ENCODE assay signal across 22 cellular contexts in genomic region chr14:67392728-67393314, GRCh38. TPM values are rescaled to one million over a fixed set of nuclear protein-coding genes. Genes with fewer than 3 reads are reported as not detected.
A peak's percentile ranks its signal among the peaks of the same experiment; 100 is the strongest.
DNase-seq lines count a peak whose midpoint lies in the region; ATAC-seq and TF ChIP-seq lines count a peak whose summit lies in the region.
"Had no signal": no experiment of that assay in that cellular context is flagged by ENCODE, and none has a peak within 500 bp of the region (broad histone marks: within the 10 kb centered on the region; RNA-seq: fewer than 3 reads in every experiment).

No MANE protein-coding gene starts in this region.

- TF ChIP-seq CTCF in DND-41 (IDR thresholded peaks at IDR 0.05; ENCODE audit: borderline replicate concordance, extremely low read depth, low read length, poor library complexity, severe bottlenecking), result no peak
- no peak for TF ChIP-seq CTCF in esophagus muscularis mucosa (IDR thresholded peaks at IDR 0.05)
- TF ChIP-seq CTCF in testis (IDR thresholded peaks at IDR 0.05), result no peak

- TF ChIP-seq EP300 in esophagus muscularis mucosa (IDR thresholded peaks at IDR 0.05), result no peak

- CTCF ChIA-PET in naive thymus-derived CD4-positive, alpha-beta T cell (lab: Charles Lee), result no interaction called here

- H3K9ac ChIP-seq in DND-41 (ENCODE audit: low read depth, low read length), result no peak overlapping the region

- no peak overlapping the region for H3K4me3 ChIP-seq in DND-41 (ENCODE audit: low read depth in 1 of 2, low read length in 2 of 2)
- no peak overlapping the region for H3K4me3 ChIP-seq in esophagus muscularis mucosa
- H3K4me3 ChIP-seq in naive thymus-derived CD4-positive, alpha-beta T cell (ENCODE audit: low read length), result no peak overlapping the region
- H3K4me3 ChIP-seq in testis, result no peak overlapping the region
- H3K4me3 ChIP-seq in effector memory CD4-positive, alpha-beta T cell (ENCODE audit: insufficient read depth, low read depth, low read length, poor library complexity, severe bottlenecking), result no peak overlapping the region
- H3K4me3 ChIP-seq: MG63, PC-9 had no signal

- H3K9me3 ChIP-seq in DND-41 (ENCODE audit: insufficient read depth, low read length, severe bottlenecking) (no peaks in the 10 kb centered on the region), esophagus muscularis mucosa (no peaks in the 10 kb centered on the region), testis (no peaks in the 10 kb centered on the region)
- H3K9me3 ChIP-seq in naive thymus-derived CD4-positive, alpha-beta T cell (ENCODE audit: control insufficient read depth in 2 of 3, low read length in 3 of 3), result no peaks in the 10 kb centered on the region
- no peaks in the 10 kb centered on the region for H3K9me3 ChIP-seq in effector memory CD4-positive, alpha-beta T cell (ENCODE audit: control insufficient read depth, low read length)
- H3K9me3 ChIP-seq: BE2C, MG63 had no signal

- TF ChIP-seq POLR2A in esophagus muscularis mucosa (IDR thresholded peaks at IDR 0.05; ENCODE audit: low read depth) (no peak), testis (IDR thresholded peaks at IDR 0.05) (no peak)

- H3K27ac ChIP-seq in DND-41 (ENCODE audit: low read length) (no peak overlapping the region), esophagus muscularis mucosa (replicated peaks in 1 of 4) (no peak overlapping the region), testis (no peak overlapping the region)
- H3K27ac ChIP-seq in naive thymus-derived CD4-positive, alpha-beta T cell (ENCODE audit: low read depth, low read length), result no peak overlapping the region
- H3K27ac ChIP-seq in effector memory CD4-positive, alpha-beta T cell (ENCODE audit: insufficient read depth, low read length, poor library complexity, severe bottlenecking), result no peak overlapping the region
- H3K27ac ChIP-seq: PC-9 had no signal

- peak overlapping the region in 1 of 9 donors; percentile 13 for H3K27ac Mint-ChIP-seq in naive thymus-derived CD4-positive, alpha-beta T cell

- peaks cover 0 to 10% (median 7%) of the 10 kb centered on the region in 5 donors for H3K36me3 Mint-ChIP-seq in naive thymus-derived CD4-positive, alpha-beta T cell

- H2AFZ ChIP-seq in DND-41 (ENCODE audit: low read depth, low read length), result 0 out of 2 replicates have a peak overlapping the region, but pooled peaks have one; percentile 27
- H2AFZ ChIP-seq: PC-9 had no signal

- no peaks in the 10 kb centered on the region for H3K27me3 ChIP-seq in DND-41 (ENCODE audit: insufficient read depth, low read length, poor library complexity)
- peaks cover 0 to 6% (median 0%) of the 10 kb centered on the region in 4 donors for H3K27me3 ChIP-seq in esophagus muscularis mucosa
- no peaks in the 10 kb centered on the region for H3K27me3 ChIP-seq in naive thymus-derived CD4-positive, alpha-beta T cell (ENCODE audit: control insufficient read depth in 2 of 2, insufficient read depth in 2 of 2, low read length in 2 of 2)
- H3K27me3 ChIP-seq in testis, result no peaks in the 10 kb centered on the region
- H3K27me3 ChIP-seq in effector memory CD4-positive, alpha-beta T cell (replicated peaks; ENCODE audit: control insufficient read depth, insufficient read depth, low read length, poor library complexity, severe bottlenecking), result no peaks in the 10 kb centered on the region
- H3K27me3 ChIP-seq: BE2C, MG63 had no signal

- H3K79me2 ChIP-seq in DND-41 (ENCODE audit: insufficient read depth, low read length), result no peaks in the 10 kb centered on the region

- WGBS in esophagus muscularis mucosa, result 96% methylated on average over 10 of the region's 17 CpGs
- WGBS in testis, 2 donors, result 78 to 91% methylated on average over 8 to 17 of the region's 17 CpGs

- DNase-seq in DND-41 (no peak), esophagus muscularis mucosa (ENCODE audit: extremely low spot score) (peak; percentile 87), testis (peak; percentile 76), DMS114 treated with DMSO at 0.1 percent for 48 hours (lab: John Stamatoyannopoulos, UW; ENCODE audit: unreplicated experiment) (no peak)
- no peak for DNase-seq in naive thymus-derived CD4-positive, alpha-beta T cell
- DNase-seq in effector memory CD4-positive, alpha-beta T cell, result no peak
- DNase-seq: 8988T, ACHN, BE2C, GOT3, KBM-7, MG63, NCI-H1105 treated with DMSO at 0.1 percent for 48 hours, NCI-H1694, NCI-H2029 treated with DMSO at 0.1 percent for 48 hours, NCI-H446 treated with DMSO at 0.1 percent for 48 hours, NCI-H526, NCI-H82, PC-9, Right ventricle myocardium superior had no signal

- H4K20me1 ChIP-seq in DND-41 (ENCODE audit: insufficient read depth, low read length), result no peaks in the 10 kb centered on the region

- POLR2A ChIA-PET in naive thymus-derived CD4-positive, alpha-beta T cell (lab: Charles Lee), result no interaction called here

- peaks cover 0 to 23% (median 17%) of the 10 kb centered on the region in 7 donors for H3K4me1 Mint-ChIP-seq in naive thymus-derived CD4-positive, alpha-beta T cell

- H3K36me3 ChIP-seq in DND-41 (ENCODE audit: insufficient read depth, low read length), result no peaks in the 10 kb centered on the region
- H3K36me3 ChIP-seq in esophagus muscularis mucosa, result no peaks in the 10 kb centered on the region
- H3K36me3 ChIP-seq in naive thymus-derived CD4-positive, alpha-beta T cell (ENCODE audit: control insufficient read depth in 2 of 3, insufficient read depth in 3 of 3, low read length in 3 of 3), result no peaks in the 10 kb centered on the region
- H3K36me3 ChIP-seq in testis (ENCODE audit: low read depth, missing control alignments), result no peaks in the 10 kb centered on the region
- H3K36me3 ChIP-seq in effector memory CD4-positive, alpha-beta T cell (ENCODE audit: control insufficient read depth, insufficient read depth, low read length), result no peaks in the 10 kb centered on the region
- H3K36me3 ChIP-seq: BE2C, MG63 had no signal

- ATAC-seq in DND-41 (ENCODE audit: insufficient read depth, low read depth) (no peak), GM18502 (IDR thresholded peaks at IDR 0.05; ENCODE audit: poor library complexity, unreplicated experiment) (no peak)
- ATAC-seq in naive thymus-derived CD4-positive, alpha-beta T cell, result peak; percentile 9
- ATAC-seq: HCT116 had no signal

- intact Hi-C loops in esophagus muscularis mucosa (cut with DNase I) (no loop called here), testis (cut with DNase I; ENCODE audit: low total_unique reads) (no loop called here)
- intact Hi-C loops in naive thymus-derived CD4-positive, alpha-beta T cell (cut with micrococcal nuclease), result no loop called here

- no peak overlapping the region for H3K4me3 Mint-ChIP-seq in naive thymus-derived CD4-positive, alpha-beta T cell

- H3K4me2 ChIP-seq in DND-41 (ENCODE audit: insufficient read depth, low read length), result no peak overlapping the region
- H3K4me2 ChIP-seq: PC-9 had no signal

- H3K27me3 Mint-ChIP-seq in naive thymus-derived CD4-positive, alpha-beta T cell, result no peaks in the 10 kb centered on the region

- no peaks in the 10 kb centered on the region for H3K4me1 ChIP-seq in DND-41 (ENCODE audit: insufficient read depth, low read length)
- H3K4me1 ChIP-seq in esophagus muscularis mucosa, result no peaks in the 10 kb centered on the region
- no peaks in the 10 kb centered on the region for H3K4me1 ChIP-seq in naive thymus-derived CD4-positive, alpha-beta T cell (ENCODE audit: control insufficient read depth in 2 of 2, insufficient read depth in 2 of 2, low read length in 2 of 2)
- H3K4me1 ChIP-seq in testis, result peaks cover 10% of the 10 kb centered on the region
- peaks cover 11% of the 10 kb centered on the region for H3K4me1 ChIP-seq in effector memory CD4-positive, alpha-beta T cell (ENCODE audit: control insufficient read depth, insufficient read depth, low read length, poor library complexity, severe bottlenecking)
- H3K4me1 ChIP-seq: BE2C had no signal

- H3K9me3 Mint-ChIP-seq in naive thymus-derived CD4-positive, alpha-beta T cell, result no peaks in the 10 kb centered on the region

RNA-seq across cellular contexts. Expression of gene PLEK2, which starts 19.1 kb away (rescaled TPM):
- total RNA-seq in esophagus muscularis mucosa (under 1 TPM in 3 of 4 donors, not detected in 1; 0.40 to 0.66 (median 0.65) TPM), testis (1 to 10 TPM; 4.2 to 5.7 TPM)
- 1 to 10 TPM in 3 of 5 experiments, under 1 TPM in 2; 0.36 to 2.8 (median 1.5) TPM for total RNA-seq in naive thymus-derived CD4-positive, alpha-beta T cell
- polyA plus RNA-seq in naive thymus-derived CD4-positive, alpha-beta T cell, result 1 to 10 TPM; 4.1 to 5.4 TPM
- 7.1 TPM for polyA plus RNA-seq in testis (ENCODE audit: insufficient read depth, low read depth, low replicate concordance)
- total RNA-seq: Right ventricle myocardium superior had no signal

RNA-seq across cellular contexts. Expression of gene EIF2S1, which starts 32.7 kb away (rescaled TPM):
- total RNA-seq in esophagus muscularis mucosa (100 to 1,000 TPM in 3 of 4 donors, 10 to 100 TPM in 1; 73.2 to 178 (median 114) TPM), testis (10 to 100 TPM; 82.1 to 83.9 TPM)
- 100 to 1,000 TPM in 1 of 5 experiments, 10 to 100 TPM in 4; 41.4 to 115 (median 49.4) TPM for total RNA-seq in naive thymus-derived CD4-positive, alpha-beta T cell
- polyA plus RNA-seq in naive thymus-derived CD4-positive, alpha-beta T cell, result 100 to 1,000 TPM in 1 of 2 donors, 10 to 100 TPM in 1; 65.1 to 112 TPM
- 158 TPM for polyA plus RNA-seq in testis (ENCODE audit: insufficient read depth, low read depth, low replicate concordance)

RNA-seq across cellular contexts. Expression of gene ATP6V1D, which starts 33.2 kb away (rescaled TPM):
- total RNA-seq in esophagus muscularis mucosa, result 100 to 1,000 TPM in 1 of 4 donors, 10 to 100 TPM in 3; 69.3 to 117 (median 98.4) TPM
- 10 to 100 TPM; 28.5 to 41.5 (median 33.4) TPM for total RNA-seq in naive thymus-derived CD4-positive, alpha-beta T cell
- polyA plus RNA-seq in naive thymus-derived CD4-positive, alpha-beta T cell, result 10 to 100 TPM; 43.3 to 45.6 TPM
- total RNA-seq in testis, result 100 to 1,000 TPM in 1 of 2 donors, 10 to 100 TPM in 1; 75.6 to 103 TPM
- 68.0 TPM for polyA plus RNA-seq in testis (ENCODE audit: insufficient read depth, low read depth, low replicate concordance)

Comparison
In these comparisons a context has a peak if more than half of its experiments do, and no peak if none do; other contexts are left out.
1. DNase-seq: peak in esophagus muscularis mucosa (single experiment) and testis (single experiment); none in DND-41 (single experiment), naive thymus-derived CD4-positive, alpha-beta T cell (0 of 9), effector memory CD4-positive, alpha-beta T cell (0 of 3) and DMS114 treated with DMSO at 0.1 percent for 48 hours (single experiment).